Comparison of ENCODE assay signal across 28 cellular contexts in genomic region chr6:26468829-26469228, GRCh38. TPM values are rescaled to one million over a fixed set of nuclear protein-coding genes. Genes with fewer than 3 reads are reported as not detected.
DNase-seq lines count a peak whose midpoint lies in the region; ATAC-seq and TF ChIP-seq lines count a peak whose summit lies in the region.
"Had no signal": no experiment of that assay in that cellular context is flagged by ENCODE, and none has a peak within 500 bp of the region (broad histone marks: within the 10 kb centered on the region; RNA-seq: fewer than 3 reads in every experiment).

No MANE protein-coding gene starts in this region.

- peaks cover 20% of the 10 kb centered on the region for H3K36me3 ChIP-seq in OCI-LY3 (replicated peaks; ENCODE audit: low read depth, low read length)

- peaks cover 11% of the 10 kb centered on the region; the same call in 1 of the 2 replicates for H3K9me3 ChIP-seq in OCI-LY3 (ENCODE audit: insufficient read depth, low read length)
- H3K9me3 ChIP-seq: mucosa of descending colon, thyroid gland had no signal

- H3K36me3 Mint-ChIP-seq in stimulated activated naive CD8-positive, alpha-beta T cell treated with anti-CD3 and anti-CD28 coated beads, Interleukin-15, Interleukin-2, amounts not matched to agents 100 ng/mL and 50 ng/mL, for 24 hours (ENCODE audit: low read depth): peaks cover 67% of the 10 kb centered on the region
- H3K36me3 Mint-ChIP-seq in dendritic cell treated with granulocyte-macrophage colony-stimulating factor and Interleukin-4, amounts not matched to agents 40 ng/mL and 50 ng/mL, for 4 days (ENCODE audit: low read depth): peaks cover 83% of the 10 kb centered on the region

- H3K4me3 ChIP-seq in OCI-LY3 (ENCODE audit: low read length): no peak overlapping the region
- H3K4me3 ChIP-seq: hepatocyte, mucosa of descending colon, smooth muscle cell, thyroid gland had no signal

- H3K4me1 ChIP-seq in OCI-LY3 (ENCODE audit: low read length): peaks cover 15% of the 10 kb centered on the region
- H3K4me1 ChIP-seq: thyroid gland had no signal

- H3K9me3 Mint-ChIP-seq in stimulated activated naive CD8-positive, alpha-beta T cell treated with anti-CD3 and anti-CD28 coated beads, Interleukin-15, Interleukin-2, amounts not matched to agents 100 ng/mL and 50 ng/mL, for 24 hours: peaks cover 7% of the 10 kb centered on the region
- peaks cover 18 to 20% of the 10 kb centered on the region in 2 donors for H3K9me3 Mint-ChIP-seq in stimulated activated naive CD8-positive, alpha-beta T cell treated with anti-CD3 and anti-CD28 coated beads, Interleukin-15, amount 100 ng/mL, for 72 hours
- peaks cover 11% of the 10 kb centered on the region for H3K9me3 Mint-ChIP-seq in dendritic cell treated with granulocyte-macrophage colony-stimulating factor and Interleukin-4, amounts not matched to agents 40 ng/mL and 50 ng/mL, for 4 days

- no peaks in the 10 kb centered on the region for H3K79me2 ChIP-seq in OCI-LY3 (ENCODE audit: low read length)
- H3K79me2 ChIP-seq: hepatocyte had no signal

- H4K20me1 ChIP-seq in OCI-LY3 (ENCODE audit: insufficient read depth, low read length): no peaks in the 10 kb centered on the region

- H3K4me2 ChIP-seq in OCI-LY3 (ENCODE audit: low read length): peak overlapping the region; percentile 24; the same call in 1 of the 2 replicates
- H3K4me2 ChIP-seq: hepatocyte, smooth muscle cell had no signal

- peak overlapping the region; percentile 14; the same call in 1 of the 2 replicates for H3K27ac ChIP-seq in OCI-LY3 (ENCODE audit: low read length)
- H3K27ac ChIP-seq: hepatocyte, thyroid gland had no signal

- no peak overlapping the region for H3K4me3 Mint-ChIP-seq in stimulated activated naive CD8-positive, alpha-beta T cell treated with anti-CD3 and anti-CD28 coated beads, Interleukin-15, Interleukin-2, amounts not matched to agents 100 ng/mL and 50 ng/mL, for 24 hours
- no peak overlapping the region for H3K4me3 Mint-ChIP-seq in stimulated activated naive CD8-positive, alpha-beta T cell treated with anti-CD3 and anti-CD28 coated beads, Interleukin-15, amount 100 ng/mL, for 72 hours
- no peak overlapping the region for H3K4me3 Mint-ChIP-seq in dendritic cell treated with granulocyte-macrophage colony-stimulating factor and Interleukin-4, amounts not matched to agents 40 ng/mL and 50 ng/mL, for 4 days

- intact Hi-C loops in dendritic cell treated with granulocyte-macrophage colony-stimulating factor and Interleukin-4, amounts not matched to agents 40 ng/mL and 50 ng/mL, for 4 days (cut with micrococcal nuclease): no loop called here
- intact Hi-C loops in left colon (cut with DNase I, micrococcal nuclease): no loop called here

- peak overlapping the region; percentile 45 for H3K27ac Mint-ChIP-seq in stimulated activated naive CD8-positive, alpha-beta T cell treated with anti-CD3 and anti-CD28 coated beads, Interleukin-15, Interleukin-2, amounts not matched to agents 100 ng/mL and 50 ng/mL, for 24 hours
- H3K27ac Mint-ChIP-seq in stimulated activated naive CD8-positive, alpha-beta T cell treated with anti-CD3 and anti-CD28 coated beads, Interleukin-15, amount 100 ng/mL, for 72 hours: peak overlapping the region in 1 of 2 donors; percentile 78
- peak overlapping the region; percentile 3 for H3K27ac Mint-ChIP-seq in dendritic cell treated with granulocyte-macrophage colony-stimulating factor and Interleukin-4, amounts not matched to agents 40 ng/mL and 50 ng/mL, for 4 days

- no peak for TF ChIP-seq CTCF in OCI-LY3 (IDR thresholded peaks at IDR 0.05; ENCODE audit: low read depth, low read length)

- no peak for DNase-seq in stimulated activated naive CD8-positive, alpha-beta T cell treated with anti-CD3 and anti-CD28 coated beads, Interleukin-15, amount 100 ng/mL, for 72 hours
- DNase-seq in left colon (no peak), AML-193 (lab: John Stamatoyannopoulos, UW) (no peak), occipital lobe (lab: John Stamatoyannopoulos, UW) (no peak)
- DNase-seq: activated CD4-positive, alpha-beta T cell treated with anti-CD3 and anti-CD28 coated beads, Interleukin-2, amount 50 U/mL, for 1 hour; activated CD8-positive, alpha-beta memory T cell treated with anti-CD3 and anti-CD28 coated beads, Interleukin-2, amount 50 U/mL, for 48 hours; activated effector memory CD4-positive, alpha-beta T cell treated with Interleukin-2 at 50 U/mL for 16 hours; DMS79 treated with DMSO at 0.1 percent for 48 hours; mucosa of descending colon; NCI-H1417; NCI-H2107; NCI-H446 treated with DMSO at 0.1 percent for 48 hours; PC-3; SHP77; stimulated activated naive CD4-positive, alpha-beta T cell treated with Interleukin-2 at 50 U/mL for 16 hours; thyroid gland had no signal

- no peak overlapping the region for H2AFZ ChIP-seq in OCI-LY3 (ENCODE audit: low read depth, low read length)
- H2AFZ ChIP-seq: hepatocyte had no signal

- peaks cover 28% of the 10 kb centered on the region for H3K4me1 Mint-ChIP-seq in stimulated activated naive CD8-positive, alpha-beta T cell treated with anti-CD3 and anti-CD28 coated beads, Interleukin-15, Interleukin-2, amounts not matched to agents 100 ng/mL and 50 ng/mL, for 24 hours (ENCODE audit: low read depth)
- H3K4me1 Mint-ChIP-seq in stimulated activated naive CD8-positive, alpha-beta T cell treated with anti-CD3 and anti-CD28 coated beads, Interleukin-15, amount 100 ng/mL, for 72 hours: peaks cover 28% of the 10 kb centered on the region
- H3K4me1 Mint-ChIP-seq in dendritic cell treated with granulocyte-macrophage colony-stimulating factor and Interleukin-4, amounts not matched to agents 40 ng/mL and 50 ng/mL, for 4 days (ENCODE audit: low read depth): peaks cover 69% of the 10 kb centered on the region

- H3K9ac ChIP-seq in OCI-LY3 (ENCODE audit: low read length): no peak overlapping the region

- H3K27me3 Mint-ChIP-seq in stimulated activated naive CD8-positive, alpha-beta T cell treated with anti-CD3 and anti-CD28 coated beads, Interleukin-15, Interleukin-2, amounts not matched to agents 100 ng/mL and 50 ng/mL, for 24 hours: no peaks in the 10 kb centered on the region
- H3K27me3 Mint-ChIP-seq in stimulated activated naive CD8-positive, alpha-beta T cell treated with anti-CD3 and anti-CD28 coated beads, Interleukin-15, amount 100 ng/mL, for 72 hours: no peaks in the 10 kb centered on the region
- H3K27me3 Mint-ChIP-seq in dendritic cell treated with granulocyte-macrophage colony-stimulating factor and Interleukin-4, amounts not matched to agents 40 ng/mL and 50 ng/mL, for 4 days: no peaks in the 10 kb centered on the region

- H3K27me3 ChIP-seq in OCI-LY3 (ENCODE audit: low read depth, low read length): no peaks in the 10 kb centered on the region
- H3K27me3 ChIP-seq: hepatocyte, thyroid gland had no signal

- no peak for ATAC-seq in stimulated activated naive CD8-positive, alpha-beta T cell treated with anti-CD3 and anti-CD28 coated beads, Interleukin-15, amount 100 ng/mL, for 72 hours
- ATAC-seq in left colon (no peak), GM21381 (IDR thresholded peaks at IDR 0.05; ENCODE audit: unreplicated experiment) (no peak)
- ATAC-seq: HCT116, mucosa of descending colon, PC-3 had no signal

RNA-seq across cellular contexts. Expression of gene BTN2A1, which starts 11.1 kb away (rescaled TPM):
- total RNA-seq in left colon (10 to 100 TPM; 19.8 to 25.7 TPM), occipital lobe (13.1 TPM)

RNA-seq across cellular contexts. Expression of gene BTN3A3, which starts 28.5 kb away (rescaled TPM):
- total RNA-seq in left colon: 10 to 100 TPM; 14.9 TPM
- total RNA-seq in occipital lobe: 2.8 TPM

RNA-seq across cellular contexts. Expression of gene BTN1A1, which starts 31.3 kb away (rescaled TPM):
- not detected for total RNA-seq in left colon
- total RNA-seq in occipital lobe: not detected
- total RNA-seq: astrocyte, epithelial cell of proximal tubule, fibroblast of villous mesenchyme, LHCN-M2, lower leg skin, mucosa of descending colon, PC-3, smooth muscle cell, thyroid gland had no signal
